14 cellular contexts compared by ENCODE assay signal in the genomic region with DNA sequence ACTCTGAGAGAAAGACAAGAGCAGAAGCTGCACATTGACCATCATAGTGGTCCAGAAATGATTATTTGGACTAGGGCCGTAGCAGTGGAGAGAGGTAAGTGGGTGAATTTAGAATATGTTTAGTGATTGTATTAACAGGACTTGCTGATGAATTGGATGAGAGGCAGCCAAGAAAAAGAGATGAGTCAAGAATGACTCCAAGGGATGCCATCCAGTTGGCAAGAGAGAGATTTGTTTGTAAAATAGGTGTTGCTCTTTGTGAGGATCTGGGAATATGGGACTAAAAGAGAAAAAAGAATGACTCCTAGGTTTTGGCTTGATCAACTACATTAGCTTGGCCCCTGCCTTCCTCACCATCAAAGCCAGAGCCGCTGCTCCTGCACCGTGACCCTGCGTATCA. TPM values are rescaled to one million over a fixed set of nuclear protein-coding genes. Genes with fewer than 3 reads are reported as not detected.
DNase-seq lines count a peak whose midpoint lies in the region; ATAC-seq, FAIRE-seq and TF ChIP-seq lines count a peak whose summit lies in the region.
"Had no signal": no experiment of that assay in that cellular context is flagged by ENCODE, and none has a peak within 500 bp of the region (broad histone marks: within the 10 kb centered on the region; RNA-seq: fewer than 3 reads in every experiment).

No MANE protein-coding gene starts in this region.

- H3K36me3 Mint-ChIP-seq in astrocyte (ENCODE audit: low read depth, unreplicated experiment): no peaks in the 10 kb centered on the region
- no peaks in the 10 kb centered on the region for H3K36me3 Mint-ChIP-seq in activated CD4-positive, alpha-beta T cell treated with anti-CD3 and anti-CD28 coated beads for 36 hours (ENCODE audit: low read depth)

- peak; percentile 74 for FAIRE-seq in astrocyte (lab: Jason Lieb, UNC)
- peak; percentile 98 for FAIRE-seq in keratinocyte (lab: Jason Lieb, UNC)

- DNase-seq in AG20443 (ENCODE audit: low spot score) (peak; percentile 55), HS-5 (ENCODE audit: low read depth) (peak; percentile 49), astrocyte (ENCODE audit: low read depth) (peak; percentile 79), keratinocyte (ENCODE audit: low read depth, low spot score) (no peak), CD1c-positive myeloid dendritic cell (ENCODE audit: extremely low spot score) (no peak), foreskin melanocyte (no peak), putamen (ENCODE audit: low spot score) (no peak)
- DNase-seq in activated CD4-positive, alpha-beta T cell treated with anti-CD3 and anti-CD28 coated beads for 36 hours: no peak
- DNase-seq: H9; stimulated activated CD4-positive, alpha-beta T cell treated with anti-CD3 and anti-CD28 coated beads, Interleukin-4, amount 100 ng/mL, for 4 hours; T-helper 17 cell had no signal

- H3K9me3 Mint-ChIP-seq in astrocyte (ENCODE audit: unreplicated experiment): no peaks in the 10 kb centered on the region
- H3K9me3 Mint-ChIP-seq in activated CD4-positive, alpha-beta T cell treated with anti-CD3 and anti-CD28 coated beads for 36 hours (ENCODE audit: low read depth): no peaks in the 10 kb centered on the region
- H3K9me3 Mint-ChIP-seq: activated CD4-positive, alpha-beta T cell treated with anti-CD3 and anti-CD28 coated beads, Interleukin-2, amount 10 ng/mL, durations not matched to agents 24 days and 14 days; H9; stimulated activated memory B cell treated with anti-CD40 and anti-IgM and Interleukin-4, amounts not matched to agents 10 μg/mL and 1 μg/mL and 100 μg/mL, for 72 hours had no signal

- no peaks in the 10 kb centered on the region for H3K9me1 ChIP-seq in keratinocyte (ENCODE audit: control insufficient read depth, extremely low read depth, insufficient read depth, low read length)

- H3K27me3 ChIP-seq in astrocyte (ENCODE audit: insufficient read depth, low read length) (no peaks in the 10 kb centered on the region), keratinocyte (ENCODE audit: control insufficient read depth, extremely low read depth, insufficient read depth, low read length) (no peaks in the 10 kb centered on the region)

- H3K4me2 ChIP-seq in astrocyte (ENCODE audit: low read length): peak overlapping the region; percentile 10
- H3K4me2 ChIP-seq in keratinocyte (ENCODE audit: control insufficient read depth, extremely low read depth, insufficient read depth, low read depth, low read length): peak overlapping the region; percentile 49

- H3K4me3 Mint-ChIP-seq in astrocyte (ENCODE audit: unreplicated experiment): no peak overlapping the region
- H3K4me3 Mint-ChIP-seq in activated CD4-positive, alpha-beta T cell treated with anti-CD3 and anti-CD28 coated beads for 36 hours: no peak overlapping the region
- H3K4me3 Mint-ChIP-seq: activated CD4-positive, alpha-beta T cell treated with anti-CD3 and anti-CD28 coated beads, Interleukin-2, amount 10 ng/mL, durations not matched to agents 24 days and 14 days; H9; stimulated activated memory B cell treated with anti-CD40 and anti-IgM and Interleukin-4, amounts not matched to agents 10 μg/mL and 1 μg/mL and 100 μg/mL, for 72 hours; T-helper 17 cell had no signal

- POLR2A ChIA-PET in activated CD4-positive, alpha-beta T cell treated with anti-CD3 and anti-CD28 coated beads for 36 hours (lab: Charles Lee): no interaction called here

- CTCF ChIA-PET in activated CD4-positive, alpha-beta T cell treated with anti-CD3 and anti-CD28 coated beads for 36 hours (lab: Charles Lee): interaction anchor here (0.9 kb wide), 1 partner anchor 116 kb away, joined by 4 read pairs; no protein-coding TSS in a partner anchor

- H3K27me3 Mint-ChIP-seq in astrocyte (ENCODE audit: low read depth, unreplicated experiment): no peaks in the 10 kb centered on the region
- H3K27me3 Mint-ChIP-seq in activated CD4-positive, alpha-beta T cell treated with anti-CD3 and anti-CD28 coated beads for 36 hours: no peaks in the 10 kb centered on the region
- H3K27me3 Mint-ChIP-seq: activated CD4-positive, alpha-beta T cell treated with anti-CD3 and anti-CD28 coated beads, Interleukin-2, amount 10 ng/mL, durations not matched to agents 24 days and 14 days; stimulated activated memory B cell treated with anti-CD40 and anti-IgM and Interleukin-4, amounts not matched to agents 10 μg/mL and 1 μg/mL and 100 μg/mL, for 72 hours; T-helper 17 cell had no signal

- no peak overlapping the region for H3K27ac Mint-ChIP-seq in astrocyte (ENCODE audit: unreplicated experiment)
- no peak overlapping the region for H3K27ac Mint-ChIP-seq in activated CD4-positive, alpha-beta T cell treated with anti-CD3 and anti-CD28 coated beads for 36 hours
- H3K27ac Mint-ChIP-seq: activated CD4-positive, alpha-beta T cell treated with anti-CD3 and anti-CD28 coated beads, Interleukin-2, amount 10 ng/mL, durations not matched to agents 24 days and 14 days; H9; stimulated activated memory B cell treated with anti-CD40 and anti-IgM and Interleukin-4, amounts not matched to agents 10 μg/mL and 1 μg/mL and 100 μg/mL, for 72 hours; T-helper 17 cell had no signal

- no peak for ATAC-seq in activated CD4-positive, alpha-beta T cell treated with anti-CD3 and anti-CD28 coated beads for 36 hours
- ATAC-seq: stimulated activated memory B cell treated with anti-CD40 and anti-IgM and Interleukin-4, amounts not matched to agents 10 μg/mL and 1 μg/mL and 100 μg/mL, for 72 hours; T-helper 17 cell had no signal

- H3K4me3 ChIP-seq in astrocyte (ENCODE audit: insufficient read depth, low read depth, low read length) (no peak overlapping the region), keratinocyte (ENCODE audit: control insufficient read depth in 2 of 3, extremely low read depth in 1 of 3, insufficient read depth in 2 of 3, low read depth in 1 of 3, low read length in 3 of 3) (no peak overlapping the region)

- H3K9me3 ChIP-seq in astrocyte (ENCODE audit: insufficient read depth, low read depth, low read length) (no peaks in the 10 kb centered on the region), keratinocyte (ENCODE audit: control insufficient read depth, low read depth, low read length) (no peaks in the 10 kb centered on the region)

- TF ChIP-seq CTCF in astrocyte (IDR thresholded peaks at IDR 0.05; ENCODE audit: insufficient read depth, low read depth, low read length) (no peak), keratinocyte (optimal IDR thresholded peaks at IDR 0.05 in 1 of 3, IDR thresholded peaks at IDR 0.05 in 1 of 3, conservative IDR thresholded peaks at IDR 0.05 in 1 of 3; ENCODE audit: extremely low read depth in 1 of 3, insufficient read depth in 2 of 3, low read length in 3 of 3) (no peak)

- H3K79me2 ChIP-seq in astrocyte (ENCODE audit: insufficient read depth, low read length): no peaks in the 10 kb centered on the region
- H3K79me2 ChIP-seq in keratinocyte (ENCODE audit: control insufficient read depth, insufficient read depth, low read length): no peaks in the 10 kb centered on the region

- intact Hi-C loops in activated CD4-positive, alpha-beta T cell treated with anti-CD3 and anti-CD28 coated beads for 36 hours (cut with DNase I, micrococcal nuclease): no loop called here

- dilution Hi-C loops in keratinocyte (cut with MboI; ENCODE audit: extremely low pct_ligation_motif_present, low sequenced_read_pairs): no loop called here

- H3K36me3 ChIP-seq in astrocyte (ENCODE audit: insufficient read depth, low read length): no peaks in the 10 kb centered on the region
- no peaks in the 10 kb centered on the region for H3K36me3 ChIP-seq in keratinocyte (ENCODE audit: control insufficient read depth in 2 of 2, extremely low read depth in 1 of 2, insufficient read depth in 2 of 2, low read length in 2 of 2)

- no peak overlapping the region for H3K27ac ChIP-seq in astrocyte (ENCODE audit: low read depth, low read length)
- peak overlapping the region; percentile 47 for H3K27ac ChIP-seq in keratinocyte (ENCODE audit: control insufficient read depth, insufficient read depth, low read length)

- H4K20me1 ChIP-seq in astrocyte (ENCODE audit: insufficient read depth, low read length) (peaks cover 35% of the 10 kb centered on the region), keratinocyte (ENCODE audit: control insufficient read depth, extremely low read depth, insufficient read depth, low read length) (no peaks in the 10 kb centered on the region)

- H2AFZ ChIP-seq in astrocyte (ENCODE audit: low read depth, low read length): no peak overlapping the region
- H2AFZ ChIP-seq in keratinocyte (ENCODE audit: control insufficient read depth, low read length): no peak overlapping the region

- H3K9ac ChIP-seq in astrocyte (ENCODE audit: low read length) (no peak overlapping the region), keratinocyte (ENCODE audit: control insufficient read depth, extremely low read depth, insufficient read depth, low read length) (no peak overlapping the region)

- no peaks in the 10 kb centered on the region for H3K4me1 Mint-ChIP-seq in astrocyte (ENCODE audit: low read depth, unreplicated experiment)
- H3K4me1 Mint-ChIP-seq in activated CD4-positive, alpha-beta T cell treated with anti-CD3 and anti-CD28 coated beads for 36 hours: no peaks in the 10 kb centered on the region
- H3K4me1 Mint-ChIP-seq: activated CD4-positive, alpha-beta T cell treated with anti-CD3 and anti-CD28 coated beads, Interleukin-2, amount 10 ng/mL, durations not matched to agents 24 days and 14 days; stimulated activated memory B cell treated with anti-CD40 and anti-IgM and Interleukin-4, amounts not matched to agents 10 μg/mL and 1 μg/mL and 100 μg/mL, for 72 hours had no signal

- H3K4me1 ChIP-seq in astrocyte (ENCODE audit: insufficient read depth, low read length): peaks cover 11% of the 10 kb centered on the region
- H3K4me1 ChIP-seq in keratinocyte (ENCODE audit: control insufficient read depth, extremely low read depth, insufficient read depth, low read length): peaks cover 39% of the 10 kb centered on the region

RNA-seq across cellular contexts. Expression of a gene that starts 54.2 kb away (rescaled TPM):
- 1.2 and 1.5 TPM in 2 replicates for total RNA-seq in astrocyte
- polyA plus RNA-seq in keratinocyte: 27.2 to 49.5 TPM (median 36.0 TPM) in 3 replicates
- polyA plus RNA-seq in keratinocyte (2011; ENCODE audit: low read depth): 8.9 TPM
- polyA plus RNA-seq in keratinocyte (2011; cell fraction: cytosol; rRNA removed): 16.7 and 46.2 TPM in 2 replicates
- polyA plus RNA-seq in keratinocyte (2011; cell fraction: nucleus; rRNA removed): 106 and 145 TPM in 2 replicates
- 37.6 and 101 TPM in 2 replicates for polyA plus RNA-seq in keratinocyte (2012; ENCODE audit: low replicate concordance)
- 15.1 to 47.6 TPM (median 17.2 TPM) in 3 replicates for polyA minus RNA-seq in keratinocyte
- 62.5 TPM for polyA minus RNA-seq in keratinocyte (2011; cell fraction: cytosol; rRNA and poly(A)+ RNA removed)
- 36.9 and 48.7 TPM in 2 replicates for polyA minus RNA-seq in keratinocyte (2011; cell fraction: nucleus; rRNA and poly(A)+ RNA removed)
- under 1 TPM; 0.26 to 0.48 TPM for total RNA-seq in activated CD4-positive, alpha-beta T cell treated with anti-CD3 and anti-CD28 coated beads for 36 hours
- total RNA-seq: activated CD4-positive, alpha-beta T cell treated with anti-CD3 and anti-CD28 coated beads, Interleukin-2, amount 10 ng/mL, durations not matched to agents 24 days and 14 days; pulmonary artery endothelial cell had no signal

Comparison
In these comparisons a context has a peak if more than half of its experiments do, and no peak if none do; other contexts are left out.
1. DNase-seq: peak in AG20443 (single experiment), HS-5 (single experiment) and astrocyte (single experiment); none in keratinocyte (single experiment), activated CD4-positive, alpha-beta T cell treated with anti-CD3 and anti-CD28 coated beads for 36 hours (single experiment), CD1c-positive myeloid dendritic cell (single experiment), foreskin melanocyte (single experiment) and putamen (single experiment).